17 cellular contexts compared by ENCODE assay signal in genomic region chr4:121863787-121864186, GRCh38.
"Had no signal": no experiment of that assay in that cellular context is flagged by ENCODE, and none has a peak within 500 bp of the region (broad histone marks: within the 10 kb centered on the region; RNA-seq: fewer than 3 reads in every experiment).

No MANE protein-coding gene starts in this region.

- H3K4me3 ChIP-seq: right atrium auricular region, tibial artery had no signal

- H3K9me3 Mint-ChIP-seq: activated CD4-positive, alpha-beta memory T cell treated with anti-CD3 and anti-CD28 coated beads, Interleukin-2, amount 10 ng/mL, durations not matched to agents 7 days and 5 days; activated naive CD4-positive, alpha-beta T cell treated with anti-CD3 and anti-CD28 coated beads, Interleukin-2, amount 50 U/mL, for 24 hours; activated T-cell treated with anti-CD3 and anti-CD28 coated beads, Interleukin-2, amount 50 U/mL, for 24 hours; natural killer cell; T-helper 1 cell treated with Interleukin-12 subunit alpha and Interleukin-12 subunit beta and Interleukin-4 antibody, amounts not matched to agents 30 μg/mL and 1 μg/mL, for 36 hours had no signal

- H3K27ac Mint-ChIP-seq: activated CD4-positive, alpha-beta memory T cell treated with anti-CD3 and anti-CD28 coated beads, Interleukin-2, amount 10 ng/mL, durations not matched to agents 7 days and 5 days; activated naive CD4-positive, alpha-beta T cell treated with anti-CD3 and anti-CD28 coated beads, Interleukin-2, amount 50 U/mL, for 24 hours; natural killer cell; stimulated activated naive B cell treated with anti-CD40 and anti-IgM and Interleukin-4, amounts not matched to agents 10 μg/mL and 1 μg/mL and 100 μg/mL, for 72 hours; T-helper 1 cell treated with Interleukin-12 subunit alpha and Interleukin-12 subunit beta and Interleukin-4 antibody, amounts not matched to agents 30 μg/mL and 1 μg/mL, for 36 hours had no signal

- ATAC-seq: natural killer cell; stimulated activated naive B cell treated with anti-CD40 and anti-IgM and Interleukin-4, amounts not matched to agents 10 μg/mL and 1 μg/mL and 100 μg/mL, for 72 hours had no signal

- H3K4me3 Mint-ChIP-seq: activated CD4-positive, alpha-beta memory T cell treated with anti-CD3 and anti-CD28 coated beads, Interleukin-2, amount 10 ng/mL, durations not matched to agents 7 days and 5 days; activated naive CD4-positive, alpha-beta T cell treated with anti-CD3 and anti-CD28 coated beads, Interleukin-2, amount 50 U/mL, for 24 hours; activated T-cell treated with anti-CD3 and anti-CD28 coated beads, Interleukin-2, amount 50 U/mL, for 24 hours; natural killer cell; stimulated activated naive B cell treated with anti-CD40 and anti-IgM and Interleukin-4, amounts not matched to agents 10 μg/mL and 1 μg/mL and 100 μg/mL, for 72 hours; T-helper 1 cell treated with Interleukin-12 subunit alpha and Interleukin-12 subunit beta and Interleukin-4 antibody, amounts not matched to agents 30 μg/mL and 1 μg/mL, for 36 hours had no signal

- H3K27me3 ChIP-seq: dorsolateral prefrontal cortex, right atrium auricular region, tibial artery had no signal

- H3K27me3 Mint-ChIP-seq: activated CD4-positive, alpha-beta memory T cell treated with anti-CD3 and anti-CD28 coated beads, Interleukin-2, amount 10 ng/mL, durations not matched to agents 7 days and 5 days; activated naive CD4-positive, alpha-beta T cell treated with anti-CD3 and anti-CD28 coated beads, Interleukin-2, amount 50 U/mL, for 24 hours; activated T-cell treated with anti-CD3 and anti-CD28 coated beads, Interleukin-2, amount 50 U/mL, for 24 hours; stimulated activated naive B cell treated with anti-CD40 and anti-IgM and Interleukin-4, amounts not matched to agents 10 μg/mL and 1 μg/mL and 100 μg/mL, for 72 hours had no signal

- H3K27ac ChIP-seq: dorsolateral prefrontal cortex, right atrium auricular region, tibial artery had no signal

- DNase-seq: activated CD4-positive, alpha-beta memory T cell treated with anti-CD3 and anti-CD28 coated beads, Interleukin-2, amount 10 ng/mL, durations not matched to agents 7 days and 5 days; activated CD4-positive, alpha-beta T cell treated with anti-CD3 and anti-CD28 coated beads for 4 hours; activated T-cell treated with anti-CD3 and anti-CD28 coated beads, Interleukin-2, amount 50 U/mL, for 24 hours; dorsolateral prefrontal cortex; erythroblast; islet precursor cell; mesenchymal stem cell; natural killer cell; nucleus accumbens; posterior cingulate gyrus; stimulated activated CD4-positive, alpha-beta T cell treated with anti-CD3 and anti-CD28 coated beads, Interleukin-15, amount 100 ng/mL, for 24 hours; stimulated activated CD4-positive, alpha-beta T cell treated with anti-CD3 and anti-CD28 coated beads, Interleukin-4, amount 100 ng/mL, for 1 hour; stimulated activated naive B cell treated with anti-CD40 and anti-IgM and Interleukin-4, amounts not matched to agents 10 μg/mL and 1 μg/mL and 100 μg/mL, for 72 hours; tibial artery had no signal

- H3K36me3 ChIP-seq: right atrium auricular region had no signal

- H3K9me3 ChIP-seq: tibial artery had no signal
